7 cellular contexts compared by ENCODE assay signal in the genomic region with DNA sequence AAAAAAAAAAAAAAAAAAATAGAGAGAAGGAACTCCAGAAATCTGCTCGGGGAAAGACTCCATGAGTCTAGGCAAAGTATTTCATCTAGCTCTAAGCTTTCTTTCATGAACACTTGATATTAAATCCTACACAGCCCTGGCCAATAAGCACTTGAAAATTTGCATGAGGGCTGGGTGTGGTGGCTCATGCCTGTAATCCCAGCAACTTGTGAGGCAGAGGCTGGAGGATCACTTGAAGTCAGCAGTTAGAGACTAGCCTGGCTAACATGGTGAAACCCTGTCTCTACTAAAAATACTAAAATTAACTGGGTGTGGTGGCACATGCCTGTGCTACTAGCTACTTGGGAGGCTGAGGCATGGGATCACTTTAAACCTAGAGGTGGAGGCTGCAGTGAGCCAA.
"Had no signal": no experiment of that assay in that cellular context is flagged by ENCODE, and none has a peak within 500 bp of the region (broad histone marks: within the 10 kb centered on the region; RNA-seq: fewer than 3 reads in every experiment).

No MANE protein-coding gene starts in this region.

- DNase-seq: GM23248, GOT3, H7, IMR-90, KBM-7 had no signal

- H3K9me3 ChIP-seq: HAP-1 had no signal

- H2AFZ ChIP-seq: GM23248 had no signal

- H3K36me3 ChIP-seq: HAP-1 had no signal

- H3K27ac ChIP-seq: GM23248 had no signal

- FAIRE-seq: HTR-8/SVneo had no signal

- H3K4me1 ChIP-seq: HAP-1 had no signal

- H3K9ac ChIP-seq: GM23248 had no signal

- H3K4me3 ChIP-seq: GM23248, HAP-1 had no signal
